Comparison of ENCODE assay signal across 1 cellular context in the genomic region with DNA sequence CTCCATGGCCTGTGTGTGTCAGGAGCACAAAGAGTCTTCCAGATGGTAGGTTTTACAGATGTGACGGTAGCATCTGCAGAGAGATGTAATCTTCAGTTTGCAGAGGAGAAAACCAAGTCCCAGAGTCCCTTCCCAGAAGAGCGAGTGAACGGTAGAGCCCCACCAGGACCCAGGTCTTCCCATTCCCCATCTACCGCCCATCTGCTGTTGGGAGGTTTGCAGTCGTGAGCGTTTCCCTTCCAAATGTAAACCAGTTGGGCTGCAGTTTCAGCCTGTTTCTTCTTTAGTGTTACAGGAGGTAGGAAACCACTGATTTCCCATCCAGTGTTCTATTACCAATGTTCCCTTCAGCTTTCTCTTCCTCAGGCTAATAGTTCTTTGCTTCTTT.
TF ChIP-seq lines count a peak whose summit lies in the region.

No MANE protein-coding gene starts in this region.

TF ChIP-seq in IMR-90, 13 proteins besides CTCF, POLR2A, EP300 and RAD21:
- TF ChIP-seq, protein P1, sequence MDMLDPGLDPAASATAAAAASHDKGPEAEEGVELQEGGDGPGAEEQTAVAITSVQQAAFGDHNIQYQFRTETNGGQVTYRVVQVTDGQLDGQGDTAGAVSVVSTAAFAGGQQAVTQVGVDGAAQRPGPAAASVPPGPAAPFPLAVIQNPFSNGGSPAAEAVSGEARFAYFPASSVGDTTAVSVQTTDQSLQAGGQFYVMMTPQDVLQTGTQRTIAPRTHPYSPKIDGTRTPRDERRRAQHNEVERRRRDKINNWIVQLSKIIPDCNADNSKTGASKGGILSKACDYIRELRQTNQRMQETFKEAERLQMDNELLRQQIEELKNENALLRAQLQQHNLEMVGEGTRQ (IDR thresholded peaks at IDR 0.05; ENCODE audit: low read depth, low read length): no peak
- TF ChIP-seq CEBPB (IDR thresholded peaks at IDR 0.05; ENCODE audit: low read depth, low read length) (no peak), CHD1 (IDR thresholded peaks at IDR 0.05; ENCODE audit: low read depth, low read length) (no peak), SMC3 (IDR thresholded peaks at IDR 0.05; ENCODE audit: low read depth, low read length) (no peak)
